ENCODE assay signal across 9 cellular contexts in the genomic region with DNA sequence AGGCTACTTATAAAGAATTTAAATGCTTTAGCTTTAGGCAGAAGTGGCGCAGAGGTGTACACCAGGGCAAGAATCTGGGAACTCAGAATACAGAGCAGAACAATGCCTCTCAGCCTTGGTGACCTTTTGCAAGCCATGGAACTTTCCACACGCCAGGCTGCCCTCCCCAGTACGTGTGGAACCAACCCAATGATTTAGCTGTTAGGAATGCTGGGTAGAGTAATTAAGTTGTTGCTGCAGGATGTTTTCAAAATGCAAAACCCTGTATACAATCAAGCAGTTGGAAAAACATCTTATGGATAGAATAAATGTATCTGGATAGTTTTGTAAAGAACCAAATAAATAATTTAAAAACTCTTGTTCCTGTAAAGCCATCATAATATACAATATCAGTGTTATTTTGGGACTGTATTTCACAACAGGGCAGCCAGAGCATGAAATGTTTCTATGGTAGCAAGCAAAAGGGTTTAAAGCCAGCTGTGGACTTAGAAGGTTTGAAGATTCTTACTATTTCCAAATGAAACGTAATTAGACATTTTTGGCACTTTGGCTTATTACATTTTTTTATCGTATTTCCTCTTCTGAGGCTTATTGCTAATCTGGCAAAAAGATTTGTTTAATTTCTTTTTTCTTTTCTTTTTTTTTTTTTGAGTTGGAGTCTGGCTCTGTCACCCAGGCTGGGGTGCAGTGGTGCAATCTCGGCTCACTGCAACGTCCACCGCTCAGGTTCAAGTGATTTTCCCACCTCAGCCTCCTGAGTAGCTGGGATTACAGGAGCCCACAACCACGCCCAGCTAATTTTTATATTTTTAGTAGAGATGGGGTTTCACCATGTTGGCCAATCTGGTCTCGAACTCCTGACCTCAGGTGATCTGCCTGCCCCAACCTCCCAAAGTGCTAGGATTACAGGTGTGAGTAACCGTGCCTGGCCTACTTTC. TPM values are rescaled to one million over a fixed set of nuclear protein-coding genes. Genes with fewer than 3 reads are reported as not detected.
DNase-seq lines count a peak whose midpoint lies in the region; ATAC-seq, FAIRE-seq and TF ChIP-seq lines count a peak whose summit lies in the region.
"Had no signal": no experiment of that assay in that cellular context is flagged by ENCODE, and none has a peak within 500 bp of the region (broad histone marks: within the 10 kb centered on the region; RNA-seq: fewer than 3 reads in every experiment).

No MANE protein-coding gene starts in this region.

- H3K27me3 ChIP-seq in astrocyte (ENCODE audit: insufficient read depth, low read length): no peaks in the 10 kb centered on the region

- no peaks in the 10 kb centered on the region for H3K36me3 ChIP-seq in astrocyte (ENCODE audit: insufficient read depth, low read length)

- H3K9me3 Mint-ChIP-seq in astrocyte (ENCODE audit: unreplicated experiment): no peaks in the 10 kb centered on the region

- peaks cover 17% of the 10 kb centered on the region for H3K4me1 Mint-ChIP-seq in astrocyte (ENCODE audit: low read depth, unreplicated experiment)

- H3K9ac ChIP-seq in astrocyte (ENCODE audit: low read length): no peak overlapping the region

- H3K4me1 ChIP-seq in astrocyte (ENCODE audit: insufficient read depth, low read length): no peaks in the 10 kb centered on the region

- H3K9me3 ChIP-seq in astrocyte (ENCODE audit: insufficient read depth, low read depth, low read length): no peaks in the 10 kb centered on the region

- no peak for ATAC-seq in HG03439 (IDR thresholded peaks at IDR 0.05; ENCODE audit: unreplicated experiment)
- ATAC-seq in GM21576 (IDR thresholded peaks at IDR 0.05; ENCODE audit: unreplicated experiment): no peak
- ATAC-seq in GM18511 (IDR thresholded peaks at IDR 0.05; ENCODE audit: unreplicated experiment): no peak

- peak; percentile 84 for DNase-seq in HCEC 1CT
- peak; percentile 64 for DNase-seq in astrocyte (ENCODE audit: low read depth)
- peak; percentile 65 to 70 for DNase-seq in hippocampal formation (lab: John Stamatoyannopoulos, UW)
- peak; percentile 75 for DNase-seq in retinal pigment epithelial cell (ENCODE audit: low read depth)
- no peak for DNase-seq in NK-92 (lab: John Stamatoyannopoulos, UW; ENCODE audit: unreplicated experiment)

- no peak overlapping the region for H3K4me3 ChIP-seq in astrocyte (ENCODE audit: insufficient read depth, low read depth, low read length)
- H3K4me3 ChIP-seq in retinal pigment epithelial cell (ENCODE audit: low read length): no peak overlapping the region

- FAIRE-seq in astrocyte (lab: Jason Lieb, UNC): no peak

- no peak overlapping the region for H3K4me3 Mint-ChIP-seq in astrocyte (ENCODE audit: unreplicated experiment)

- H4K20me1 ChIP-seq in astrocyte (ENCODE audit: insufficient read depth, low read length): no peaks in the 10 kb centered on the region

- no peaks in the 10 kb centered on the region for H3K36me3 Mint-ChIP-seq in astrocyte (ENCODE audit: low read depth, unreplicated experiment)

- no peak overlapping the region for H3K4me2 ChIP-seq in astrocyte (ENCODE audit: low read length)

- no peak overlapping the region for H3K27ac ChIP-seq in astrocyte (ENCODE audit: low read depth, low read length)
- H3K27ac ChIP-seq: VCaP had no signal

- no peak for TF ChIP-seq CTCF in astrocyte (IDR thresholded peaks at IDR 0.05; ENCODE audit: insufficient read depth, low read depth, low read length)
- TF ChIP-seq CTCF in retinal pigment epithelial cell (conservative IDR thresholded peaks at IDR 0.05; ENCODE audit: low read depth, low read length): no peak

- H3K79me2 ChIP-seq in astrocyte (ENCODE audit: insufficient read depth, low read length): no peaks in the 10 kb centered on the region

- no peak overlapping the region for H2AFZ ChIP-seq in astrocyte (ENCODE audit: low read depth, low read length)

- peak overlapping the region; percentile 78 for H3K27ac Mint-ChIP-seq in astrocyte (ENCODE audit: unreplicated experiment)

- H3K27me3 Mint-ChIP-seq in astrocyte (ENCODE audit: low read depth, unreplicated experiment): no peaks in the 10 kb centered on the region

RNA-seq across cellular contexts. Expression of a gene that starts 19.6 kb away (rescaled TPM):
- total RNA-seq in astrocyte: 0.91 and 0.94 TPM in 2 replicates

RNA-seq across cellular contexts. Expression of a gene that starts 28.8 kb away (rescaled TPM):
- 2.8 and 3.5 TPM in 2 replicates for total RNA-seq in astrocyte
